In genomic region chr9:99721898-99722297, GRCh38 we compare ENCODE assay signal across 31 cellular contexts.
"Had no signal": no experiment of that assay in that cellular context is flagged by ENCODE, and none has a peak within 500 bp of the region (broad histone marks: within the 10 kb centered on the region; RNA-seq: fewer than 3 reads in every experiment).

No MANE protein-coding gene starts in this region.

- ATAC-seq: naive thymus-derived CD4-positive, alpha-beta T cell; psoas muscle; right cardiac atrium; sciatic nerve; stimulated activated memory B cell treated with anti-CD40 and anti-IgM and Interleukin-4, amounts not matched to agents 10 μg/mL and 1 μg/mL and 100 μg/mL, for 72 hours; stimulated activated naive CD8-positive, alpha-beta T cell treated with anti-CD3 and anti-CD28 coated beads, Interleukin-15, amount 100 ng/mL, for 72 hours; stimulated activated naive CD8-positive, alpha-beta T cell treated with anti-CD3 and anti-CD28 coated beads, Interleukin-15, Interleukin-2, amounts not matched to agents 100 U/mL and 50 U/mL, for 24 hours; upper lobe of right lung had no signal

- H3K36me3 ChIP-seq: ovary, spleen, suprapubic skin, tibial artery, transverse colon, upper lobe of right lung, uterus had no signal

- H3K4me1 Mint-ChIP-seq: neural progenitor cell had no signal

- H3K9ac ChIP-seq: neural progenitor cell, parathyroid adenoma had no signal

- H2AFZ ChIP-seq: neural progenitor cell, parathyroid adenoma had no signal

- H3K4me1 ChIP-seq: parathyroid adenoma, psoas muscle, suprapubic skin, testis, transverse colon, upper lobe of right lung, uterus had no signal

- H3K4me2 ChIP-seq: neural progenitor cell, smooth muscle cell had no signal

- H3K4me3 ChIP-seq: neural progenitor cell, ovary, psoas muscle, skin epidermis, smooth muscle cell, spleen, suprapubic skin, testis, tibial artery, transverse colon, upper lobe of right lung, uterus had no signal

- H3K27ac ChIP-seq: neural progenitor cell, ovary, parathyroid adenoma, psoas muscle, spleen, suprapubic skin, testis, tibial artery, transverse colon, upper lobe of right lung, uterus had no signal

- DNase-seq: naive thymus-derived CD4-positive, alpha-beta T cell; occipital lobe; ovary; posterior cingulate gyrus; psoas muscle; right cardiac atrium; spleen; stimulated activated CD4-positive, alpha-beta T cell treated with anti-CD3 and anti-CD28 coated beads, Interleukin-12 subunit alpha, Interleukin-12 subunit beta, amount 100 ng/mL, for 4 hours; stimulated activated CD4-positive, alpha-beta T cell treated with anti-CD3 and anti-CD28 coated beads, Interleukin-1b, Interleukin-23, amount 100 ng/mL, for 48 hours; stimulated activated CD4-positive, alpha-beta T cell treated with anti-CD3 and anti-CD28 coated beads, Interleukin-4, amount 100 ng/mL, for 1 hour; stimulated activated CD4-positive, alpha-beta T cell treated with anti-CD3 and anti-CD28 coated beads, Interleukin-4, amount 100 ng/mL, for 4 hours; stimulated activated CD8-positive, alpha-beta memory T cell treated with anti-CD3 and anti-CD28 coated beads, Interleukin-4, amount 100 ng/mL, for 48 hours; stimulated activated naive CD4-positive, alpha-beta T cell; stimulated activated naive CD8-positive, alpha-beta T cell treated with anti-CD3 and anti-CD28 coated beads, Interleukin-15, amount 100 ng/mL, for 72 hours; stimulated activated naive CD8-positive, alpha-beta T cell treated with anti-CD3 and anti-CD28 coated beads, Interleukin-15, Interleukin-2, amounts not matched to agents 100 U/mL and 50 U/mL, for 24 hours; substantia nigra; testis; tibial artery; transverse colon; upper lobe of right lung; uterus had no signal

- H3K79me2 ChIP-seq: parathyroid adenoma had no signal

- H3K27me3 Mint-ChIP-seq: naive thymus-derived CD4-positive, alpha-beta T cell; progenitor cell of endocrine pancreas; stimulated activated memory B cell treated with anti-CD40 and anti-IgM and Interleukin-4, amounts not matched to agents 10 μg/mL and 1 μg/mL and 100 μg/mL, for 72 hours; stimulated activated naive CD8-positive, alpha-beta T cell treated with anti-CD3 and anti-CD28 coated beads, Interleukin-15, amount 100 ng/mL, for 72 hours; type B pancreatic cell had no signal

- H3K36me3 Mint-ChIP-seq: naive thymus-derived CD4-positive, alpha-beta T cell; neural progenitor cell; stimulated activated memory B cell treated with anti-CD40 and anti-IgM and Interleukin-4, amounts not matched to agents 10 μg/mL and 1 μg/mL and 100 μg/mL, for 72 hours; type B pancreatic cell had no signal

- H3K9me3 Mint-ChIP-seq: naive thymus-derived CD4-positive, alpha-beta T cell; nephron; neural progenitor cell; stimulated activated memory B cell treated with anti-CD40 and anti-IgM and Interleukin-4, amounts not matched to agents 10 μg/mL and 1 μg/mL and 100 μg/mL, for 72 hours; stimulated activated naive CD8-positive, alpha-beta T cell treated with anti-CD3 and anti-CD28 coated beads, Interleukin-15, amount 100 ng/mL, for 72 hours; type B pancreatic cell had no signal

- H3K9me3 ChIP-seq: ovary, psoas muscle, spleen, suprapubic skin, testis, tibial artery, transverse colon, upper lobe of right lung, uterus had no signal

- H3K27ac Mint-ChIP-seq: nephron; neural progenitor cell; progenitor cell of endocrine pancreas; stimulated activated naive CD8-positive, alpha-beta T cell treated with anti-CD3 and anti-CD28 coated beads, Interleukin-15, amount 100 ng/mL, for 72 hours; type B pancreatic cell had no signal

- H3K4me3 Mint-ChIP-seq: nephron; neural progenitor cell; stimulated activated memory B cell treated with anti-CD40 and anti-IgM and Interleukin-4, amounts not matched to agents 10 μg/mL and 1 μg/mL and 100 μg/mL, for 72 hours; stimulated activated naive CD8-positive, alpha-beta T cell treated with anti-CD3 and anti-CD28 coated beads, Interleukin-15, amount 100 ng/mL, for 72 hours; type B pancreatic cell had no signal

- H3K27me3 ChIP-seq: neural progenitor cell, ovary, spleen, suprapubic skin, testis, tibial artery, transverse colon, upper lobe of right lung, uterus had no signal
